Comparison of ENCODE assay signal across 16 cellular contexts in the genomic region with DNA sequence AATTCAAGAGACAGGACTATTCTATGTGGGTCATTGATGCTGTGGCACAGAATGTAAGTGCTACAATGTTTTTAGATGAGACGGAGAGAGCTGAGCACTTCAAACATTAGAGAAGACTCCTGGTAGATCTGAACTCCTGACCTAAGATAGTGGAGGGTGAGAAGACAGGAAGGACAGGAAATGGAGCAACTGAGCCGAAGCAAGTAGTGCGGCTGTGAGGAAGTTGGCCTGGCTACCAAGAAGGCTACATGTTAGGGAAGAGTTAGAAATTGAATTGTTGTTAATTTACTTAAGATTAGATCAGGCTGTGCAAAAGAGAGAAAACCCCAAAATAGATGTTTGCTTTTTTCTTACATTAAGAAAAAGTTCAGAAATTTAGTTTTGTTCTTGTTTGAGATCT. TPM values are rescaled to one million over a fixed set of nuclear protein-coding genes. Genes with fewer than 3 reads are reported as not detected.
A peak's percentile ranks its signal among the peaks of the same experiment; 100 is the strongest.
DNase-seq lines count a peak whose midpoint lies in the region; ATAC-seq and TF ChIP-seq lines count a peak whose summit lies in the region.
"Had no signal": no experiment of that assay in that cellular context is flagged by ENCODE, and none has a peak within 500 bp of the region (broad histone marks: within the 10 kb centered on the region; RNA-seq: fewer than 3 reads in every experiment).

No MANE protein-coding gene starts in this region.

- H3K36me3 ChIP-seq in esophagus muscularis mucosa = peaks cover 0 to 4% (median 0%) of the 10 kb centered on the region in 4 donors

- intact Hi-C loops in esophagus muscularis mucosa (cut with DNase I) = no loop called here

- H3K27ac ChIP-seq in HL-60 (replicated peaks) (peak overlapping the region; percentile 48), temporal lobe (ENCODE audit: low read depth, low read length) (peak overlapping the region; percentile 46), esophagus muscularis mucosa (replicated peaks in 1 of 4) (no peak overlapping the region)
- H3K27ac ChIP-seq: GM23248 had no signal

- DNase-seq in HL-60 (ENCODE audit: low read depth in 1 of 2, low spot score in 1 of 2) (peak in 1 of 2 experiments; percentile 64), NOMO-1 treated with DMSO at 0.1 percent for 48 hours (lab: John Stamatoyannopoulos, UW; ENCODE audit: unreplicated experiment) (peak; percentile 16), SKM-1 treated with dmso at 0.1 percent for 144 hours (lab: John Stamatoyannopoulos, UW; ENCODE audit: unreplicated experiment) (peak; percentile 93), esophagus muscularis mucosa (ENCODE audit: extremely low spot score) (no peak), occipital lobe (lab: John Stamatoyannopoulos, UW) (no peak)
- DNase-seq: ACHN; C1 segment of cervical spinal cord; Calu3; CD4-positive, alpha-beta T cell; DMS 273 treated with DMSO at 0.1 percent for 48 hours; GM23248 had no signal

- no peaks in the 10 kb centered on the region for H3K9me3 ChIP-seq in esophagus muscularis mucosa

- WGBS in esophagus muscularis mucosa = 79% methylated on average over 3 of the region's 3 CpGs

- TF ChIP-seq POLR2A in esophagus muscularis mucosa (IDR thresholded peaks at IDR 0.05; ENCODE audit: low read depth) = no peak

- H3K4me3 ChIP-seq in HL-60 (replicated peaks; ENCODE audit: insufficient read depth, low read length) = no peak overlapping the region
- H3K4me3 ChIP-seq in esophagus muscularis mucosa = no peak overlapping the region
- H3K4me3 ChIP-seq: GM23248 had no signal

- H3K27me3 ChIP-seq in HL-60 (ENCODE audit: insufficient read depth, poor library complexity, severe bottlenecking) = no peaks in the 10 kb centered on the region
- H3K27me3 ChIP-seq in esophagus muscularis mucosa = no peaks in the 10 kb centered on the region

- no peak for TF ChIP-seq CTCF in HL-60 (IDR thresholded peaks at IDR 0.05; ENCODE audit: insufficient read depth, low read length)
- TF ChIP-seq CTCF in esophagus muscularis mucosa (IDR thresholded peaks at IDR 0.05) = no peak

- no peak for TF ChIP-seq EP300 in esophagus muscularis mucosa (IDR thresholded peaks at IDR 0.05)

- no peak for ATAC-seq in GM18867 (IDR thresholded peaks at IDR 0.05; ENCODE audit: unreplicated experiment)
- ATAC-seq: HCT116 had no signal

- H3K4me1 ChIP-seq in esophagus muscularis mucosa = peaks cover 0 to 8% (median 0%) of the 10 kb centered on the region in 4 donors

RNA-seq across cellular contexts. Expression of a gene that starts 14.4 kb away (rescaled TPM):
- total RNA-seq in temporal lobe = 5.9 TPM
- 1 to 10 TPM in 2 of 4 donors, under 1 TPM in 2; 0.42 to 3.5 (median 1.2) TPM for total RNA-seq in esophagus muscularis mucosa
- 8.6 TPM for total RNA-seq in occipital lobe
- total RNA-seq: B cell; CD4-positive, alpha-beta T cell; Daoy; GM23248 had no signal

Comparison
In these comparisons a context has a peak if more than half of its experiments do, and no peak if none do; other contexts are left out.
1. DNase-seq: peak in NOMO-1 treated with DMSO at 0.1 percent for 48 hours (single experiment) and SKM-1 treated with dmso at 0.1 percent for 144 hours (single experiment); none in esophagus muscularis mucosa (single experiment) and occipital lobe (single experiment).
2. H3K27ac ChIP-seq: peak in HL-60 (single experiment) and temporal lobe (single experiment); none in esophagus muscularis mucosa (0 of 4).